ENCODE assay signal across 16 cellular contexts in genomic region chr11:824942-825341, GRCh38. TPM values are rescaled to one million over a fixed set of nuclear protein-coding genes. Genes with fewer than 3 reads are reported as not detected.
DNase-seq lines count a peak whose midpoint lies in the region; ATAC-seq and TF ChIP-seq lines count a peak whose summit lies in the region.
"Had no signal": no experiment of that assay in that cellular context is flagged by ENCODE, and none has a peak within 500 bp of the region (broad histone marks: within the 10 kb centered on the region; RNA-seq: fewer than 3 reads in every experiment).

No MANE protein-coding gene starts in this region.

- no peak overlapping the region for H3K4me3 ChIP-seq in suprapubic skin

- H3K4me1 ChIP-seq in suprapubic skin: peaks cover 72% of the 10 kb centered on the region

- peak overlapping the region; percentile 66 for H3K27ac ChIP-seq in suprapubic skin
- H3K27ac ChIP-seq: RWPE1 had no signal

- H3K9me3 Mint-ChIP-seq in central memory CD8-positive, alpha-beta T cell: no peaks in the 10 kb centered on the region
- H3K9me3 Mint-ChIP-seq: CD4-positive, CD25-positive, alpha-beta regulatory T cell; dendritic cell treated with granulocyte-macrophage colony-stimulating factor and Interleukin-4, amounts not matched to agents 40 ng/mL and 50 ng/mL, for 4 days had no signal

- peaks cover 24% of the 10 kb centered on the region for H3K27me3 Mint-ChIP-seq in central memory CD8-positive, alpha-beta T cell

- H3K4me3 Mint-ChIP-seq in central memory CD8-positive, alpha-beta T cell: peak overlapping the region; percentile 18
- H3K4me3 Mint-ChIP-seq: dendritic cell treated with granulocyte-macrophage colony-stimulating factor and Interleukin-4, amounts not matched to agents 40 ng/mL and 50 ng/mL, for 4 days had no signal

- H3K27me3 ChIP-seq in suprapubic skin: peaks cover 11% of the 10 kb centered on the region

- TF ChIP-seq EP300 in suprapubic skin (IDR thresholded peaks at IDR 0.05): no peak

- TF ChIP-seq POLR2A in suprapubic skin (IDR thresholded peaks at IDR 0.05): no peak

- no peak for TF ChIP-seq CTCF in suprapubic skin (IDR thresholded peaks at IDR 0.05)

- H3K36me3 Mint-ChIP-seq in central memory CD8-positive, alpha-beta T cell (ENCODE audit: insufficient read depth): peaks cover 23% of the 10 kb centered on the region

- H3K27ac Mint-ChIP-seq in central memory CD8-positive, alpha-beta T cell (ENCODE audit: low read depth): no peak overlapping the region
- H3K27ac Mint-ChIP-seq: dendritic cell treated with granulocyte-macrophage colony-stimulating factor and Interleukin-4, amounts not matched to agents 40 ng/mL and 50 ng/mL, for 4 days had no signal

- H3K4me1 Mint-ChIP-seq in central memory CD8-positive, alpha-beta T cell: peaks cover 38% of the 10 kb centered on the region

- WGBS in suprapubic skin: 88% methylated on average over 9 of the region's 11 CpGs

- DNase-seq in NCI-H748 (lab: John Stamatoyannopoulos, UW; ENCODE audit: unreplicated experiment) (peak; percentile 41), NCI-H748 treated with DMSO at 0.1 percent for 48 hours (lab: John Stamatoyannopoulos, UW) (no peak), NCI-H1105 (lab: John Stamatoyannopoulos, UW) (peak; percentile 70), suprapubic skin (ENCODE audit: low spot score in 2 of 2) (no peak)
- DNase-seq in central memory CD8-positive, alpha-beta T cell (ENCODE audit: low spot score in 2 of 2): no peak
- no peak for DNase-seq in activated CD8-positive, alpha-beta memory T cell treated with anti-CD3 and anti-CD28 coated beads, Interleukin-2, amount 50 U/mL, for 4 hours
- no peak for DNase-seq in activated CD8-positive, alpha-beta memory T cell treated with anti-CD3 and anti-CD28 coated beads, Interleukin-2, amount 50 U/mL, for 48 hours
- DNase-seq: ACHN; CD4-positive, CD25-positive, alpha-beta regulatory T cell; KBM-7; kidney; mesendoderm; stimulated activated CD4-positive, alpha-beta T cell treated with anti-CD3 and anti-CD28 coated beads, Interleukin-4, amount 100 ng/mL, for 24 hours had no signal

- no peaks in the 10 kb centered on the region for H3K9me3 ChIP-seq in suprapubic skin

- ATAC-seq in central memory CD8-positive, alpha-beta T cell (replicated peaks; ENCODE audit: extremely low read depth, poor library complexity, severe bottlenecking): no peak
- ATAC-seq in HG02763 (IDR thresholded peaks at IDR 0.05; ENCODE audit: unreplicated experiment): no peak

- H3K36me3 ChIP-seq in suprapubic skin: peaks cover 36% of the 10 kb centered on the region

RNA-seq across cellular contexts. Expression of gene CRACR2B, which starts 2.8 kb away (rescaled TPM):
- 10 to 100 TPM; 14.0 to 35.5 (median 29.6) TPM for total RNA-seq in suprapubic skin

RNA-seq across cellular contexts. Expression of gene PNPLA2, which starts 6.2 kb away (rescaled TPM):
- 100 to 1,000 TPM in 1 of 4 donors, 10 to 100 TPM in 3; 74.9 to 117 (median 85.9) TPM for total RNA-seq in suprapubic skin

RNA-seq across cellular contexts. Expression of gene CD151, which starts 7.8 kb away (rescaled TPM):
- 100 to 1,000 TPM; 108 to 162 (median 150) TPM for total RNA-seq in suprapubic skin

RNA-seq across cellular contexts. Expression of gene RPLP2, which starts 15.2 kb away (rescaled TPM):
- 1,000 to 10,000 TPM in 2 of 4 donors, 100 to 1,000 TPM in 2; 692 to 1,129 (median 991) TPM for total RNA-seq in suprapubic skin

RNA-seq across cellular contexts. Expression of gene POLR2L, which starts 17.4 kb away (rescaled TPM):
- 10 to 100 TPM; 31.1 to 76.4 (median 56.4) TPM for total RNA-seq in suprapubic skin

Comparison
In these comparisons a context has a peak if more than half of its experiments do, and no peak if none do; other contexts are left out.
1. DNase-seq: peak in NCI-H748 (single experiment) and NCI-H1105 (single experiment); none in NCI-H748 treated with DMSO at 0.1 percent for 48 hours (single experiment), central memory CD8-positive, alpha-beta T cell (0 of 2), suprapubic skin (0 of 2), activated CD8-positive, alpha-beta memory T cell treated with anti-CD3 and anti-CD28 coated beads, Interleukin-2, amount 50 U/mL, for 4 hours (single experiment) and activated CD8-positive, alpha-beta memory T cell treated with anti-CD3 and anti-CD28 coated beads, Interleukin-2, amount 50 U/mL, for 48 hours (single experiment).